1 cellular context compared by ENCODE assay signal in the genomic region with DNA sequence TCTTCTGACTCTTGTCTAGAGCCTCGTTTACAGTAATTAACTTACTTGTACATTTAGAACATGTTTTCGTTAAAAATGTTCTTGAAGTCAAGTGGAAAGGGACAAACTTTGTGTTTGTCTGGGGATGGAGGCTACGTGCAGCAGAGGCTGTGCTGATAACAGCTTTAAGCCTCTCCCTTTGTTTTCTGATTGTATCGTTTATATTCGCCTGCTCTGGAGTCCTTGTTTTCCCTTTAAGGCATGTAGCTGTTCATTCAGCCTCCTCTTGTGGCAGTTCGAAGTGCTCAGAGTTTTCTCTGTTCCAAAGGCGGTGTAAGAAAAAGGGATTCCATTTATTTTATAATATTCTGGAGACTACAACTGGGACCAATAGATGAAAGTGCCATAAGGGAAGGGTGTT.
TF ChIP-seq lines count a peak whose summit lies in the region.

No MANE protein-coding gene starts in this region.

TF ChIP-seq in HepG2, 621 proteins besides CTCF, POLR2A, EP300 and RAD21:
- TF ChIP-seq ZNF709 (CRISPR knock-in tag; IDR thresholded peaks at IDR 0.05) = no peak
- TF ChIP-seq IKZF4 (CRISPR knock-in tag; IDR thresholded peaks at IDR 0.05; ENCODE audit: borderline replicate concordance, low read depth, not compliant biosample characterization) = no peak
- no peak for TF ChIP-seq ZSCAN30 (CRISPR knock-in tag; IDR thresholded peaks at IDR 0.05)
- TF ChIP-seq, protein P1, sequence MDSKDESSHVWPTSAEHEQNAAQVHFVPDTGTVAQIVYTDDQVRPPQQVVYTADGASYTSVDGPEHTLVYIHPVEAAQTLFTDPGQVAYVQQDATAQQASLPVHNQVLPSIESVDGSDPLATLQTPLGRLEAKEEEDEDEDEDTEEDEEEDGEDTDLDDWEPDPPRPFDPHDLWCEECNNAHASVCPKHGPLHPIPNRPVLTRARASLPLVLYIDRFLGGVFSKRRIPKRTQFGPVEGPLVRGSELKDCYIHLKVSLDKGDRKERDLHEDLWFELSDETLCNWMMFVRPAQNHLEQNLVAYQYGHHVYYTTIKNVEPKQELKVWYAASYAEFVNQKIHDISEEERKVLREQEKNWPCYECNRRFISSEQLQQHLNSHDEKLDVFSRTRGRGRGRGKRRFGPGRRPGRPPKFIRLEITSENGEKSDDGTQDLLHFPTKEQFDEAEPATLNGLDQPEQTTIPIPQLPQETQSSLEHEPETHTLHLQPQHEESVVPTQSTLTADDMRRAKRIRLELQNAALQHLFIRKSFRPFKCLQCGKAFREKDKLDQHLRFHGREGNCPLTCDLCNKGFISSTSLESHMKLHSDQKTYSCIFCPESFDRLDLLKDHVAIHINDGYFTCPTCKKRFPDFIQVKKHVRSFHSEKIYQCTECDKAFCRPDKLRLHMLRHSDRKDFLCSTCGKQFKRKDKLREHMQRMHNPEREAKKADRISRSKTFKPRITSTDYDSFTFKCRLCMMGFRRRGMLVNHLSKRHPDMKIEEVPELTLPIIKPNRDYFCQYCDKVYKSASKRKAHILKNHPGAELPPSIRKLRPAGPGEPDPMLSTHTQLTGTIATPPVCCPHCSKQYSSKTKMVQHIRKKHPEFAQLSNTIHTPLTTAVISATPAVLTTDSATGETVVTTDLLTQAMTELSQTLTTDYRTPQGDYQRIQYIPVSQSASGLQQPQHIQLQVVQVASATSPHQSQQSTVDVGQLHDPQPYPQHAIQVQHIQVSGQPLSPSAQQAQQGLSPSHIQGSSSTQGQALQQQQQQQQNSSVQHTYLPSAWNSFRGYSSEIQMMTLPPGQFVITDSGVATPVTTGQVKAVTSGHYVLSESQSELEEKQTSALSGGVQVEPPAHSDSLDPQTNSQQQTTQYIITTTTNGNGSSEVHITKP (CRISPR knock-in tag; IDR thresholded peaks at IDR 0.05; ENCODE audit: low read depth) = no peak
- no peak for TF ChIP-seq MAF1 (CRISPR knock-in tag; IDR thresholded peaks at IDR 0.05; ENCODE audit: borderline replicate concordance)
- TF ChIP-seq, protein P2, sequence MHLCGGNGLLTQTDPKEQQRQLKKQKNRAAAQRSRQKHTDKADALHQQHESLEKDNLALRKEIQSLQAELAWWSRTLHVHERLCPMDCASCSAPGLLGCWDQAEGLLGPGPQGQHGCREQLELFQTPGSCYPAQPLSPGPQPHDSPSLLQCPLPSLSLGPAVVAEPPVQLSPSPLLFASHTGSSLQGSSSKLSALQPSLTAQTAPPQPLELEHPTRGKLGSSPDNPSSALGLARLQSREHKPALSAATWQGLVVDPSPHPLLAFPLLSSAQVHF (CRISPR knock-in tag; IDR thresholded peaks at IDR 0.05) = no peak
- TF ChIP-seq YEATS4 (CRISPR knock-in tag; IDR thresholded peaks at IDR 0.05; ENCODE audit: borderline replicate concordance) = no peak
- no peak for TF ChIP-seq ZNF737 (CRISPR knock-in tag; IDR thresholded peaks at IDR 0.05; ENCODE audit: borderline replicate concordance)
- no peak for TF ChIP-seq ZNF546 (CRISPR knock-in tag; conservative IDR thresholded peaks at IDR 0.05)
- TF ChIP-seq, protein P3, sequence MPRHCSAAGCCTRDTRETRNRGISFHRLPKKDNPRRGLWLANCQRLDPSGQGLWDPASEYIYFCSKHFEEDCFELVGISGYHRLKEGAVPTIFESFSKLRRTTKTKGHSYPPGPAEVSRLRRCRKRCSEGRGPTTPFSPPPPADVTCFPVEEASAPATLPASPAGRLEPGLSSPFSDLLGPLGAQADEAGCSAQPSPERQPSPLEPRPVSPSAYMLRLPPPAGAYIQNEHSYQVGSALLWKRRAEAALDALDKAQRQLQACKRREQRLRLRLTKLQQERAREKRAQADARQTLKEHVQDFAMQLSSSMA (CRISPR knock-in tag; IDR thresholded peaks at IDR 0.05) = no peak
- no peak for TF ChIP-seq TOE1 (CRISPR knock-in tag; IDR thresholded peaks at IDR 0.05)
- TF ChIP-seq, protein P4, sequence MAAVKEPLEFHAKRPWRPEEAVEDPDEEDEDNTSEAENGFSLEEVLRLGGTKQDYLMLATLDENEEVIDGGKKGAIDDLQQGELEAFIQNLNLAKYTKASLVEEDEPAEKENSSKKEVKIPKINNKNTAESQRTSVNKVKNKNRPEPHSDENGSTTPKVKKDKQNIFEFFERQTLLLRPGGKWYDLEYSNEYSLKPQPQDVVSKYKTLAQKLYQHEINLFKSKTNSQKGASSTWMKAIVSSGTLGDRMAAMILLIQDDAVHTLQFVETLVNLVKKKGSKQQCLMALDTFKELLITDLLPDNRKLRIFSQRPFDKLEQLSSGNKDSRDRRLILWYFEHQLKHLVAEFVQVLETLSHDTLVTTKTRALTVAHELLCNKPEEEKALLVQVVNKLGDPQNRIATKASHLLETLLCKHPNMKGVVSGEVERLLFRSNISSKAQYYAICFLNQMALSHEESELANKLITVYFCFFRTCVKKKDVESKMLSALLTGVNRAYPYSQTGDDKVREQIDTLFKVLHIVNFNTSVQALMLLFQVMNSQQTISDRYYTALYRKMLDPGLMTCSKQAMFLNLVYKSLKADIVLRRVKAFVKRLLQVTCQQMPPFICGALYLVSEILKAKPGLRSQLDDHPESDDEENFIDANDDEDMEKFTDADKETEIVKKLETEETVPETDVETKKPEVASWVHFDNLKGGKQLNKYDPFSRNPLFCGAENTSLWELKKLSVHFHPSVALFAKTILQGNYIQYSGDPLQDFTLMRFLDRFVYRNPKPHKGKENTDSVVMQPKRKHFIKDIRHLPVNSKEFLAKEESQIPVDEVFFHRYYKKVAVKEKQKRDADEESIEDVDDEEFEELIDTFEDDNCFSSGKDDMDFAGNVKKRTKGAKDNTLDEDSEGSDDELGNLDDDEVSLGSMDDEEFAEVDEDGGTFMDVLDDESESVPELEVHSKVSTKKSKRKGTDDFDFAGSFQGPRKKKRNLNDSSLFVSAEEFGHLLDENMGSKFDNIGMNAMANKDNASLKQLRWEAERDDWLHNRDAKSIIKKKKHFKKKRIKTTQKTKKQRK (IDR thresholded peaks at IDR 0.05; ENCODE audit: low read length) = no peak
- TF ChIP-seq, protein P5, sequence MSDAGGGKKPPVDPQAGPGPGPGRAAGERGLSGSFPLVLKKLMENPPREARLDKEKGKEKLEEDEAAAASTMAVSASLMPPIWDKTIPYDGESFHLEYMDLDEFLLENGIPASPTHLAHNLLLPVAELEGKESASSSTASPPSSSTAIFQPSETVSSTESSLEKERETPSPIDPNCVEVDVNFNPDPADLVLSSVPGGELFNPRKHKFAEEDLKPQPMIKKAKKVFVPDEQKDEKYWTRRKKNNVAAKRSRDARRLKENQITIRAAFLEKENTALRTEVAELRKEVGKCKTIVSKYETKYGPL (CRISPR knock-in tag; IDR thresholded peaks at IDR 0.05) = no peak
